Comparison of ENCODE assay signal across 29 cellular contexts in genomic region chr14:93481758-93482157, GRCh38. TPM values are rescaled to one million over a fixed set of nuclear protein-coding genes. Genes with fewer than 3 reads are reported as not detected.
"Had no signal": no experiment of that assay in that cellular context is flagged by ENCODE, and none has a peak within 500 bp of the region (broad histone marks: within the 10 kb centered on the region; RNA-seq: fewer than 3 reads in every experiment).

No MANE protein-coding gene starts in this region.

- H3K27ac ChIP-seq: ascending aorta, cardiac muscle cell, PC-9 had no signal

- H2AFZ ChIP-seq: PC-9 had no signal

- ATAC-seq: activated CD8-positive, alpha-beta T cell treated with anti-CD3 and anti-CD28 coated beads, Interleukin-2, amount 10 ng/mL, durations not matched to agents 7 days and 5 days had no signal

- FAIRE-seq: TTC549 had no signal

- H3K9me3 ChIP-seq: ascending aorta had no signal

- H3K4me2 ChIP-seq: PC-9 had no signal

- H3K4me3 ChIP-seq: ascending aorta, cardiac muscle cell, PC-9 had no signal

- DNase-seq: activated CD4-positive, alpha-beta T cell treated with anti-CD3 and anti-CD28 coated beads, Interleukin-2, amount 10 ng/mL, durations not matched to agents 24 days and 14 days; activated CD4-positive, alpha-beta T cell treated with anti-CD3 and anti-CD28 coated beads, Interleukin-2, amount 50 U/mL, for 4 hours; activated CD8-positive, alpha-beta T cell treated with anti-CD3 and anti-CD28 coated beads, Interleukin-2, amount 10 ng/mL, durations not matched to agents 7 days and 5 days; activated gamma-delta T cell; activated naive CD4-positive, alpha-beta T cell treated with Interleukin-2 at 50 U/mL for 16 hours; activated naive CD8-positive, alpha-beta T cell treated with anti-CD3 and anti-CD28 coated beads, Interleukin-2, amount 10 ng/mL, durations not matched to agents 7 days and 5 days; activated T-cell treated with anti-CD3 and anti-CD28 coated beads, Interleukin-2, amount 50 U/mL, for 24 hours; amygdala; Kasumi-1; KG1; MM.1S; MV-4-11; NCI-H1092; NCI-H1436 treated with DMSO at 0.1 percent for 48 hours; NCI-H1694 treated with DMSO at 0.1 percent for 48 hours; NCI-H2029 treated with DMSO at 0.1 percent for 48 hours; NCI-H2107; NCI-H2171; NCI-H446 treated with DMSO at 0.1 percent for 48 hours; NCI-H524 treated with DMSO at 0.1 percent for 48 hours; PC-9; Right ventricle myocardium superior; T1000 had no signal

- H3K27me3 ChIP-seq: ascending aorta, cardiac muscle cell had no signal

- H3K4me1 ChIP-seq: ascending aorta had no signal

- H3K36me3 ChIP-seq: ascending aorta, cardiac muscle cell had no signal

RNA-seq across cellular contexts. Expression of gene UNC79, which starts 51.0 kb away (rescaled TPM):
- total RNA-seq: activated CD4-positive, alpha-beta T cell treated with anti-CD3 and anti-CD28 coated beads, Interleukin-2, amount 10 ng/mL, durations not matched to agents 24 days and 14 days; activated CD8-positive, alpha-beta T cell treated with anti-CD3 and anti-CD28 coated beads, Interleukin-2, amount 10 ng/mL, durations not matched to agents 7 days and 5 days; activated naive CD8-positive, alpha-beta T cell treated with anti-CD3 and anti-CD28 coated beads, Interleukin-2, amount 10 ng/mL, durations not matched to agents 7 days and 5 days; activated T-helper 2 cell treated with anti-CD3 and anti-CD28 coated beads, Interferon-gamma antibody, Interleukin-2, Interleukin-4, amounts not matched to agents 10 μg/mL and 5 μg/mL and 100 μg/mL, durations not matched to agents 14 hours and 24 hours and 36 hours; ascending aorta; T-helper 1 cell treated with Interleukin-12 subunit alpha and Interleukin-12 subunit beta and Interleukin-4 antibody, amounts not matched to agents 30 ng/mL and 1 ng/mL, for 36 hours; T-helper 2 cell treated with Interferon-gamma antibody and Interleukin-4, amounts not matched to agents 100 ng/mL and 5 ng/mL, for 36 hours had no signal
